ENCODE assay signal across 26 cellular contexts in the genomic region with DNA sequence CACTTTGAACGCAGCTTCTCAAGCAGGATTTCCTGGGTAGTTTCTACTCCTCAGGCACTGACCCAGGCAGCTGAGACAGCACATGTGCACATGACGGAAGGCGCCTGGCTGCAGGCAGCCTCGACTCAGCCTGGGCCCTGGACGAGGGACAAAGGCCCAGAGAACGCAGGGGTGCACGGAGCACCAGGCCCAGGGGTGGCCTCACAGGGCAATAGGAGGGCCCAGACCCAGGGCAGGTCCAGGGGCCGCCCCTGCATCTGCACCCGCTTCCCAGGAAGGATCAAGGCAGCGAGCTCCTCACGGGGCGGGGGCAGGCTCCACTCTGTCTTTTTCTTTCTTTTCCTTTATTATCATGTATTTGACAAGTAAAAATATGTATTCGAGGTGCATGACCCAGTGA.
"Had no signal": no experiment of that assay in that cellular context is flagged by ENCODE, and none has a peak within 500 bp of the region (broad histone marks: within the 10 kb centered on the region; RNA-seq: fewer than 3 reads in every experiment).

No MANE protein-coding gene starts in this region.

- H3K27ac ChIP-seq: adrenal gland, SJSA1 had no signal

- H3K36me3 ChIP-seq: adrenal gland, SJSA1 had no signal

- H3K4me1 Mint-ChIP-seq: activated naive CD8-positive, alpha-beta T cell treated with anti-CD3 and anti-CD28 coated beads for 36 hours; IgD-negative memory B cell had no signal

- H3K27ac Mint-ChIP-seq: activated CD8-positive, alpha-beta T cell treated with anti-CD3 and anti-CD28 coated beads, Interleukin-2, amount 10 ng/mL, durations not matched to agents 7 days and 5 days; activated naive CD8-positive, alpha-beta T cell treated with anti-CD3 and anti-CD28 coated beads for 36 hours; T-helper 1 cell treated with Interleukin-12 subunit alpha and Interleukin-12 subunit beta and Interleukin-4 antibody, amounts not matched to agents 30 μg/mL and 1 μg/mL, for 36 hours had no signal

- H3K9me3 ChIP-seq: adrenal gland had no signal

- DNase-seq: activated CD4-positive, alpha-beta T cell treated with anti-CD3 and anti-CD28 coated beads for 48 hours; activated CD4-positive, alpha-beta T cell treated with anti-CD3 and anti-CD28 coated beads, Interleukin-2, amount 50 U/mL, for 4 hours; activated CD4-positive, CD25-positive, alpha-beta regulatory T cell treated with anti-CD3 and anti-CD28 coated beads, Interleukin-2, amount 50 U/mL, for 72 hours; activated CD8-positive, alpha-beta memory T cell treated with anti-CD3 and anti-CD28 coated beads, Interleukin-2, amount 50 U/mL, for 48 hours; activated CD8-positive, alpha-beta T cell treated with anti-CD3 and anti-CD28 coated beads, Interleukin-2, amount 10 ng/mL, durations not matched to agents 7 days and 5 days; activated effector memory CD4-positive, alpha-beta T cell treated with Interleukin-2 at 50 U/mL for 16 hours; activated naive CD4-positive, alpha-beta T cell treated with Interleukin-2 at 50 U/mL for 16 hours; activated naive CD8-positive, alpha-beta T cell treated with anti-CD3 and anti-CD28 coated beads for 36 hours; activated T-cell treated with anti-CD3 and anti-CD28 coated beads, Interleukin-2, amount 50 U/mL, for 1 hour; anterior cingulate cortex; KG1; NCI-H1048; NCI-H1417; NCI-H1930; NCI-H2107; NCI-H2171 treated with DMSO at 0.1 percent for 48 hours; NCI-H226; NCI-H526; NCI-H82; SHP77; SW 1271 had no signal

- H3K4me3 ChIP-seq: adrenal gland, SJSA1 had no signal

- H3K4me3 Mint-ChIP-seq: activated CD8-positive, alpha-beta T cell treated with anti-CD3 and anti-CD28 coated beads, Interleukin-2, amount 10 ng/mL, durations not matched to agents 7 days and 5 days; activated naive CD8-positive, alpha-beta T cell treated with anti-CD3 and anti-CD28 coated beads for 36 hours; T-helper 1 cell treated with Interleukin-12 subunit alpha and Interleukin-12 subunit beta and Interleukin-4 antibody, amounts not matched to agents 30 μg/mL and 1 μg/mL, for 36 hours had no signal

- H3K27me3 ChIP-seq: SJSA1 had no signal

- H3K9me3 Mint-ChIP-seq: activated naive CD8-positive, alpha-beta T cell treated with anti-CD3 and anti-CD28 coated beads for 36 hours; IgD-negative memory B cell; T-helper 1 cell treated with Interleukin-12 subunit alpha and Interleukin-12 subunit beta and Interleukin-4 antibody, amounts not matched to agents 30 μg/mL and 1 μg/mL, for 36 hours had no signal

- H3K27me3 Mint-ChIP-seq: activated naive CD8-positive, alpha-beta T cell treated with anti-CD3 and anti-CD28 coated beads for 36 hours; IgD-negative memory B cell had no signal

- H3K4me1 ChIP-seq: adrenal gland, SJSA1 had no signal

- H3K36me3 Mint-ChIP-seq: activated naive CD8-positive, alpha-beta T cell treated with anti-CD3 and anti-CD28 coated beads for 36 hours had no signal

- ATAC-seq: activated CD8-positive, alpha-beta T cell treated with anti-CD3 and anti-CD28 coated beads, Interleukin-2, amount 10 ng/mL, durations not matched to agents 7 days and 5 days; SK-N-SH treated with all-trans-retinoic acid at 6 μM for 48 hours had no signal
